ENCODE assay signal across 9 cellular contexts in the genomic region with DNA sequence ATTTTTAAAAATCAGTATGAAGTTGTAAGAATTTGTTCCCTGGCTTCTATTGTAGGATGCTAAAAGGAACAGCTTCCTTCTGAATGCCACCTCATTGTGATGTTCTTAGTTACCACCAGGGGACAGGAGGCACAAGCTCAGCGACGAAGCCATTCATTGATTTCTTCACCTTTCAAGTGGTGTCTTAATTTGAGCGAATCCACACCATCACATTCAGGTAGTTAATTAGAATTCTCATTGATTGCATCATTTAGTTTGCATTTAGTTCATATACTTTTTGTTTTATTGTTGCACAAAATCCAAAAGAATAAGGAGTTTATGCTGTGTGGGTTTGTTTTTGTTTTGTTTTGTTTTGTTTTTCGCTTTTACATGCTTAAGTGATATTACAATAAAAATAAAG. TPM values are rescaled to one million over a fixed set of nuclear protein-coding genes. Genes with fewer than 3 reads are reported as not detected.
DNase-seq lines count a peak whose midpoint lies in the region; ATAC-seq and TF ChIP-seq lines count a peak whose summit lies in the region.
"Had no signal": no experiment of that assay in that cellular context is flagged by ENCODE, and none has a peak within 500 bp of the region (broad histone marks: within the 10 kb centered on the region; RNA-seq: fewer than 3 reads in every experiment).

No MANE protein-coding gene starts in this region.

- H4K20me1 ChIP-seq in osteoblast (ENCODE audit: insufficient read depth, low read length) = no peaks in the 10 kb centered on the region

- DNase-seq in NCI-H2171 treated with DMSO at 0.1 percent for 48 hours (lab: John Stamatoyannopoulos, UW) (peak; percentile 37), NCI-H2171 (lab: John Stamatoyannopoulos, UW) (no peak), LoVo (ENCODE audit: low spot score) (peak; percentile 70), WERI-Rb-1 (no peak), osteoblast (ENCODE audit: insufficient read length, low spot score, missing footprints) (no peak), NCI-H1930 (lab: John Stamatoyannopoulos, UW) (no peak)
- DNase-seq in activated effector memory CD4-positive, alpha-beta T cell treated with anti-CD3 and anti-CD28 coated beads, Interleukin-2, amount 50 U/mL, for 16 hours = no peak
- DNase-seq: foreskin melanocyte had no signal

- H3K79me2 ChIP-seq in osteoblast (ENCODE audit: insufficient read depth, low read length) = no peaks in the 10 kb centered on the region

- H3K4me3 ChIP-seq in WERI-Rb-1 (ENCODE audit: low read depth, low read length) (no peak overlapping the region), osteoblast (ENCODE audit: insufficient read depth, low read length) (no peak overlapping the region)

- H3K36me3 ChIP-seq in WERI-Rb-1 (no peaks in the 10 kb centered on the region), osteoblast (ENCODE audit: insufficient read depth, low read length) (no peaks in the 10 kb centered on the region)

- H3K27ac ChIP-seq in WERI-Rb-1 (no peak overlapping the region), osteoblast (ENCODE audit: low read depth, low read length) (no peak overlapping the region)

- no peak for ATAC-seq in HG03039 (IDR thresholded peaks at IDR 0.05; ENCODE audit: unreplicated experiment)

- no peak overlapping the region for H3K4me2 ChIP-seq in osteoblast (ENCODE audit: insufficient read depth, low read length)

- TF ChIP-seq CTCF in WERI-Rb-1 (IDR thresholded peaks at IDR 0.05; ENCODE audit: low read depth, low read length) (peak; percentile 84), osteoblast (IDR thresholded peaks at IDR 0.05; ENCODE audit: extremely low read depth, low read depth, low read length) (peak; percentile 47)

- no peak overlapping the region for H2AFZ ChIP-seq in osteoblast (ENCODE audit: low read length)

- peaks cover 16% of the 10 kb centered on the region for H3K4me1 ChIP-seq in osteoblast (ENCODE audit: insufficient read depth, low read length)

- H3K27me3 ChIP-seq in WERI-Rb-1 (ENCODE audit: insufficient read depth, low read depth, severe bottlenecking) (no peaks in the 10 kb centered on the region), osteoblast (ENCODE audit: insufficient read depth, low read length) (no peaks in the 10 kb centered on the region)

- H3K9me3 ChIP-seq in WERI-Rb-1 (ENCODE audit: severe bottlenecking) (no peaks in the 10 kb centered on the region), osteoblast (ENCODE audit: low read depth, low read length) (no peaks in the 10 kb centered on the region)

RNA-seq across cellular contexts. Expression of gene CYP27C1, which starts 23.1 kb away (rescaled TPM):
- 2.2 and 2.4 TPM in 2 replicates for total RNA-seq in osteoblast

Comparison
In these comparisons a context has a peak if more than half of its experiments do, and no peak if none do; other contexts are left out.
1. DNase-seq: peak in NCI-H2171 treated with DMSO at 0.1 percent for 48 hours (single experiment) and LoVo (single experiment); none in NCI-H2171 (single experiment), WERI-Rb-1 (single experiment), osteoblast (single experiment), activated effector memory CD4-positive, alpha-beta T cell treated with anti-CD3 and anti-CD28 coated beads, Interleukin-2, amount 50 U/mL, for 16 hours (single experiment) and NCI-H1930 (0 of 2).